In genomic region chr11:128522063-128522942, GRCh38 we compare ENCODE assay signal across 8 cellular contexts.
DNase-seq lines count a peak whose midpoint lies in the region; ATAC-seq and TF ChIP-seq lines count a peak whose summit lies in the region.

No MANE protein-coding gene starts in this region.

- no peaks in the 10 kb centered on the region for H3K36me3 ChIP-seq in colonic mucosa

- TF ChIP-seq CTCF in AG09309 (IDR thresholded peaks at IDR 0.05; ENCODE audit: control insufficient read depth, insufficient read depth, low read depth, low read length, missing control alignments) (no peak), colonic mucosa (IDR thresholded peaks at IDR 0.05) (no peak)

- H3K9ac ChIP-seq in colonic mucosa (ENCODE audit: low read depth in 2 of 2, low read length in 2 of 2) = peak overlapping the region; percentile 86 to 90

- peak; percentile 81 for ATAC-seq in GM18909 (IDR thresholded peaks at IDR 0.05; ENCODE audit: poor library complexity, unreplicated experiment)
- peak; percentile 72 for ATAC-seq in HG03139 (IDR thresholded peaks at IDR 0.05; ENCODE audit: unreplicated experiment)

- H3K4me1 ChIP-seq in colonic mucosa = no peaks in the 10 kb centered on the region

- intact Hi-C loops in colonic mucosa (cut with DNase I) = no loop called here

- no peaks in the 10 kb centered on the region for H3K9me3 ChIP-seq in colonic mucosa

- DNase-seq in AG09309 (ENCODE audit: low read depth) = peak; percentile 93
- DNase-seq in NCI-H345 (lab: John Stamatoyannopoulos, UW) = peak; percentile 91
- peak; percentile 83 to 85 for DNase-seq in activated CD4-positive, alpha-beta T cell treated with anti-CD3 and anti-CD28 coated beads for 4 hours
- DNase-seq in colonic mucosa = peak; percentile 94
- DNase-seq in stimulated activated CD4-positive, alpha-beta T cell treated with anti-CD3 and anti-CD28 coated beads, Interleukin-1b, Interleukin-23, amount 100 ng/mL, for 1 hour (ENCODE audit: low read depth in 2 of 2) = peak; percentile 74

- H3K27ac ChIP-seq in colonic mucosa (peak overlapping the region; percentile 91), layer of hippocampus (ENCODE audit: low read depth, low read length) (peak overlapping the region; percentile 74)

- H3K4me3 ChIP-seq in AG09309 (ENCODE audit: control insufficient read depth, low read depth, low read length) (peak overlapping the region; percentile 97), colonic mucosa (peak overlapping the region; percentile 60)

- H3K27me3 ChIP-seq in colonic mucosa (no peaks in the 10 kb centered on the region), layer of hippocampus (ENCODE audit: control insufficient read depth, insufficient read depth, low read length) (no peaks in the 10 kb centered on the region)

Comparison
In these comparisons a context has a peak if more than half of its experiments do, and no peak if none do; other contexts are left out.
1. Peak in every context shown above with its lines: DNase-seq, ATAC-seq, H3K4me3 ChIP-seq and H3K27ac ChIP-seq.